1 cellular context compared by ENCODE assay signal in the genomic region with DNA sequence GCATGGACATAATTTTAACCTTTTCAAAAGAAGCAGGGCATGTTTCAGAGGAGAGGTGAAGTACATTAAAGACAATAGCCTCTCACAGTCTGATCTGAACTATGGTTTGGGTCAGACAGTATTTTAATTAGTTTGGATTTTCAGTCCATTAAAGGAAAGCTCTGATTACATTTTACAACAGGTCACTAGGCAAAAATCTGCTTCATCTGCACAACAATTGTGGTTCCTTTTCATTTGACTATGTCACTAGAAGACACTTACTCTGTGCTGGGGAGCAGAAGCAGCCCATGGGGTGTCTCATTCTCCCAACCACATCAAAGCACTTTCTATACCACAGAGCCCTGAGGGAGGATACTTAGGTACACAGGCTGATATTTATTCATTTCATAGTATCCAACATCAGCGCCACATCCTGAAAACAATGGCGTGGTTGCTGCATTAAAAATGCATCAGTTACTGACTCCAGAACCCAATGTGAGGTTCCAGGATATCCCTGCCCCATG.
TF ChIP-seq lines count a peak whose summit lies in the region.

No MANE protein-coding gene starts in this region.

TF ChIP-seq in H1, 55 proteins besides CTCF, POLR2A, EP300 and RAD21:
- no peak for TF ChIP-seq SUZ12 (IDR thresholded peaks at IDR 0.05; ENCODE audit: low read length)
TF ChIP-seq in H1: peak in this region for 0.
